18 cellular contexts compared by ENCODE assay signal in the genomic region with DNA sequence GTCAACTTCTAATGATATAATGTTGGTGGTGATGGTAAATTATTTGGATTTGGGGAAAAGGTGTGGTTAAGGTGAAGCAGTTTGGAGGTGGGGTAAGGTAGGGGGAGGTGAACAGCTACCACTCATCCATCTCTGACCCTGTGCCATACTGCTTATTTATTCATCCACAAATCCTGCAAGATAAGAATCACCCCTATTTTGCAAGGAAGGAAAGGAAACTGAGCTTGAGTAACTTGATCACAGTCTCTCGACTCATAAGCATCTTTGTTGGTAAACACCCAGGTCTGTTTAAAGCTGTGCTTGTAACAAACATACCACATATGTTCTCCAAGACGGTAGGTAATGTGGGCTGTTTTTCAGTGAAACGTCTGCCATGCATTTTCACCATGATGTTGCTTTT.
A peak's percentile ranks its signal among the peaks of the same experiment; 100 is the strongest.
DNase-seq lines count a peak whose midpoint lies in the region; ATAC-seq and TF ChIP-seq lines count a peak whose summit lies in the region.
"Had no signal": no experiment of that assay in that cellular context is flagged by ENCODE, and none has a peak within 500 bp of the region (broad histone marks: within the 10 kb centered on the region; RNA-seq: fewer than 3 reads in every experiment).

No MANE protein-coding gene starts in this region.

- intact Hi-C loops in Right ventricle myocardium inferior (cut with DNase I): no loop called here
- intact Hi-C loops in CD8-positive, alpha-beta T cell (cut with DNase I, micrococcal nuclease): no loop called here

- no peaks in the 10 kb centered on the region for H3K9me2 ChIP-seq in GM23248 (ENCODE audit: insufficient read depth)

- ATAC-seq in Right ventricle myocardium inferior (no peak), GM19328 (IDR thresholded peaks at IDR 0.05; ENCODE audit: unreplicated experiment) (no peak)
- no peak for ATAC-seq in CD8-positive, alpha-beta T cell
- ATAC-seq: PC-3 had no signal

- peaks cover 6% of the 10 kb centered on the region for H3K36me3 Mint-ChIP-seq in neural crest cell (ENCODE audit: low read depth)
- no peaks in the 10 kb centered on the region for H3K36me3 Mint-ChIP-seq in CD8-positive, alpha-beta T cell

- no peak overlapping the region for H3K4me2 ChIP-seq in GM23248 (ENCODE audit: unreplicated experiment)
- H3K4me2 ChIP-seq: BLaER1 treated with 17β-estradiol and CSF1 and Interleukin-3, amounts not matched to agents 10 nM and 100 nM had no signal

- peaks cover 32% of the 10 kb centered on the region for H3F3A ChIP-seq in GM23248 (ENCODE audit: insufficient read depth)

- CTCF ChIA-PET in CD8-positive, alpha-beta T cell (lab: Charles Lee): no interaction called here

- H3K4me3 Mint-ChIP-seq in neural crest cell: no peak overlapping the region
- no peak overlapping the region for H3K4me3 Mint-ChIP-seq in CD8-positive, alpha-beta T cell
- H3K4me3 Mint-ChIP-seq: CD8-positive, alpha-beta memory T cell had no signal

- H3K27ac ChIP-seq in GM23248: no peak overlapping the region
- H3K27ac ChIP-seq in CD8-positive, alpha-beta T cell (ENCODE audit: low read depth, low read length): no peak overlapping the region
- H3K27ac ChIP-seq: BLaER1 treated with 17β-estradiol and CSF1 and Interleukin-3, amounts not matched to agents 10 nM and 100 nM had no signal

- H3K4me1 Mint-ChIP-seq in neural crest cell: peaks cover 14% of the 10 kb centered on the region
- H3K4me1 Mint-ChIP-seq in CD8-positive, alpha-beta T cell (ENCODE audit: low read depth): no peaks in the 10 kb centered on the region
- H3K4me1 Mint-ChIP-seq: CD8-positive, alpha-beta memory T cell had no signal

- H3K27ac Mint-ChIP-seq in neural crest cell (ENCODE audit: unreplicated experiment): peak overlapping the region; percentile 35
- no peak overlapping the region for H3K27ac Mint-ChIP-seq in CD8-positive, alpha-beta T cell

- POLR2A ChIA-PET in CD8-positive, alpha-beta T cell (lab: Charles Lee): no interaction called here

- no peaks in the 10 kb centered on the region for H4K20me1 ChIP-seq in GM23248 (ENCODE audit: insufficient read depth)

- no peak overlapping the region for H3K9ac ChIP-seq in GM23248
- H3K9ac ChIP-seq: BLaER1 treated with 17β-estradiol and CSF1 and Interleukin-3, amounts not matched to agents 10 nM and 100 nM had no signal

- no peaks in the 10 kb centered on the region for H3K36me3 ChIP-seq in GM23248 (ENCODE audit: low read depth)
- H3K36me3 ChIP-seq in CD8-positive, alpha-beta T cell (ENCODE audit: insufficient read depth, low read length): no peaks in the 10 kb centered on the region
- H3K36me3 ChIP-seq: HAP-1 had no signal

- no peak overlapping the region for H3K4me3 ChIP-seq in GM23248
- H3K4me3 ChIP-seq in CD8-positive, alpha-beta T cell (ENCODE audit: low read depth, low read length): no peak overlapping the region
- H3K4me3 ChIP-seq: BLaER1 treated with 17β-estradiol and CSF1 and Interleukin-3, amounts not matched to agents 10 nM and 100 nM; HAP-1 had no signal

- no peaks in the 10 kb centered on the region for H3K9me3 ChIP-seq in GM23248 (ENCODE audit: low read depth)
- H3K9me3 ChIP-seq in CD8-positive, alpha-beta T cell (ENCODE audit: low read length): no peaks in the 10 kb centered on the region
- H3K9me3 ChIP-seq: HAP-1 had no signal

- H3K79me2 ChIP-seq in GM23248 (ENCODE audit: insufficient read depth): peaks cover 48% of the 10 kb centered on the region

- DNase-seq in GM23248: peak; percentile 20
- DNase-seq in M059J (ENCODE audit: low read depth): peak; percentile 55
- peak; percentile 49 for DNase-seq in amniotic epithelial cell (ENCODE audit: low read depth)
- no peak for DNase-seq in neural crest cell (ENCODE audit: low read depth, low spot score)
- no peak for DNase-seq in Right ventricle myocardium inferior (ENCODE audit: missing footprints)
- DNase-seq in CD8-positive, alpha-beta T cell: no peak
- DNase-seq: CD8-positive, alpha-beta memory T cell; DMS79; KBM-7; MV-4-11; NCI-H187 treated with DMSO at 0.1 percent for 48 hours; NCI-H2227 treated with DMSO at 0.1 percent for 48 hours; NCI-H524; NCI-H82; PC-3 had no signal

- peaks cover 6% of the 10 kb centered on the region for H3K9me3 Mint-ChIP-seq in neural crest cell
- H3K9me3 Mint-ChIP-seq in CD8-positive, alpha-beta T cell: peaks cover 7% of the 10 kb centered on the region

- H3K27me3 Mint-ChIP-seq in neural crest cell (ENCODE audit: low read depth): no peaks in the 10 kb centered on the region
- no peaks in the 10 kb centered on the region for H3K27me3 Mint-ChIP-seq in CD8-positive, alpha-beta T cell (ENCODE audit: low read depth)
- H3K27me3 Mint-ChIP-seq: CD8-positive, alpha-beta memory T cell had no signal

- WGBS in GM23248 (ENCODE audit: low coverage in 1 of 2, low lambda C conversion rate in 2 of 2, missing lambda C conversion rate in 2 of 2), 2 experiments: 80 to 87% methylated on average over 3 of the region's 3 CpGs

- no peaks in the 10 kb centered on the region for H3K27me3 ChIP-seq in GM23248 (replicated peaks; ENCODE audit: insufficient read depth)
- H3K27me3 ChIP-seq in CD8-positive, alpha-beta T cell (ENCODE audit: insufficient read depth, low read length): no peaks in the 10 kb centered on the region
- H3K27me3 ChIP-seq: BLaER1 treated with 17β-estradiol and CSF1 and Interleukin-3, amounts not matched to agents 10 nM and 100 nM had no signal

- TF ChIP-seq CTCF in neural crest cell (conservative IDR thresholded peaks at IDR 0.05): no peak
- TF ChIP-seq CTCF in CD8-positive, alpha-beta T cell (IDR thresholded peaks at IDR 0.05): no peak

- no peak overlapping the region for H2AFZ ChIP-seq in GM23248

- in situ Hi-C loops in GM23248 (cut with MboI): no loop called here

- peaks cover 40% of the 10 kb centered on the region for H3K4me1 ChIP-seq in GM23248 (ENCODE audit: insufficient read depth)
- no peaks in the 10 kb centered on the region for H3K4me1 ChIP-seq in CD8-positive, alpha-beta T cell (ENCODE audit: insufficient read depth, low read length)

Comparison
In these comparisons a context has a peak if more than half of its experiments do, and no peak if none do; other contexts are left out.
1. DNase-seq: peak in GM23248 (single experiment), M059J (single experiment) and amniotic epithelial cell (single experiment); none in neural crest cell (single experiment), Right ventricle myocardium inferior (single experiment) and CD8-positive, alpha-beta T cell (0 of 7).